ENCODE assay signal across 13 cellular contexts in the genomic region with DNA sequence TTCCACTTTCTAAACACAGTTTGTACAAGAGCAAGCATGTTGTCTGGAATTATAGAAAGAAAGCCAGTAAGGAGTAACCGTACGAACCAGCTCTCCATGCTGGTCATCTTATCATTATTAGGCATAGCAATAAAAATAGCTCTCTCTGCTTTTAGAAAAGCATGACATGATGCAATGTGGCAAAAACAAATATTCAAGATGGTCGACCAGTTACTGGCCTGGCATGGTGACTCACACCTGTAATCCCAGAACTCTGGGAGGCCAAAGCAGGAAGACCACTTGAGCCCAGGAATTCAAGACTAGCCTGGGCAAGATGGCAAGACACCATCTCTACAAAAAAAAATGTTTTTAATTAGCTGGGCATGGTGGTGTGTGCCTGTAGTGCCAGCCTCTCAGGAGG. TPM values are rescaled to one million over a fixed set of nuclear protein-coding genes. Genes with fewer than 3 reads are reported as not detected.
DNase-seq lines count a peak whose midpoint lies in the region; ATAC-seq, FAIRE-seq and TF ChIP-seq lines count a peak whose summit lies in the region.
"Had no signal": no experiment of that assay in that cellular context is flagged by ENCODE, and none has a peak within 500 bp of the region (broad histone marks: within the 10 kb centered on the region; RNA-seq: fewer than 3 reads in every experiment).

No MANE protein-coding gene starts in this region.

- H3K36me3 Mint-ChIP-seq in T-helper 17 cell (ENCODE audit: low read depth), result no peaks in the 10 kb centered on the region
- peaks cover 6% of the 10 kb centered on the region for H3K36me3 Mint-ChIP-seq in stimulated activated memory B cell treated with anti-CD40 and anti-IgM and Interleukin-4, amounts not matched to agents 10 μg/mL and 1 μg/mL and 100 μg/mL, for 72 hours
- H3K36me3 Mint-ChIP-seq in activated CD8-positive, alpha-beta memory T cell treated with anti-CD3 and anti-CD28 coated beads, Interleukin-2, amount 10 ng/mL, durations not matched to agents 7 days and 5 days, result no peaks in the 10 kb centered on the region

- FAIRE-seq in H54 (lab: Jason Lieb, UNC) (peak; percentile 78), small intestine (lab: Jason Lieb, UNC) (no peak)

- H3K4me3 ChIP-seq in small intestine (ENCODE audit: low read depth in 1 of 2, low read length in 2 of 2), result no peak overlapping the region
- H3K4me3 ChIP-seq: upper lobe of left lung had no signal

- H3K27ac Mint-ChIP-seq in T-helper 17 cell, result peak overlapping the region; percentile 67
- no peak overlapping the region for H3K27ac Mint-ChIP-seq in stimulated activated memory B cell treated with anti-CD40 and anti-IgM and Interleukin-4, amounts not matched to agents 10 μg/mL and 1 μg/mL and 100 μg/mL, for 72 hours
- no peak overlapping the region for H3K27ac Mint-ChIP-seq in activated CD8-positive, alpha-beta memory T cell treated with anti-CD3 and anti-CD28 coated beads, Interleukin-2, amount 10 ng/mL, durations not matched to agents 7 days and 5 days
- H3K27ac Mint-ChIP-seq: dendritic cell treated with granulocyte-macrophage colony-stimulating factor and Interleukin-4, amounts not matched to agents 40 ng/mL and 50 ng/mL, for 4 days had no signal

- 24 to 65% (median 55%) methylated on average over 3 of the region's 3 CpGs for WGBS in small intestine, 3 donors

- H3K27me3 Mint-ChIP-seq in T-helper 17 cell, result no peaks in the 10 kb centered on the region
- H3K27me3 Mint-ChIP-seq in stimulated activated memory B cell treated with anti-CD40 and anti-IgM and Interleukin-4, amounts not matched to agents 10 μg/mL and 1 μg/mL and 100 μg/mL, for 72 hours, result no peaks in the 10 kb centered on the region
- no peaks in the 10 kb centered on the region for H3K27me3 Mint-ChIP-seq in activated CD8-positive, alpha-beta memory T cell treated with anti-CD3 and anti-CD28 coated beads, Interleukin-2, amount 10 ng/mL, durations not matched to agents 7 days and 5 days
- H3K27me3 Mint-ChIP-seq: dendritic cell treated with granulocyte-macrophage colony-stimulating factor and Interleukin-4, amounts not matched to agents 40 ng/mL and 50 ng/mL, for 4 days had no signal

- no peaks in the 10 kb centered on the region for H3K36me3 ChIP-seq in small intestine (ENCODE audit: control insufficient read depth in 2 of 2, insufficient read depth in 2 of 2, low read length in 2 of 2)
- H3K36me3 ChIP-seq: upper lobe of left lung had no signal

- CTCF ChIA-PET in activated CD8-positive, alpha-beta memory T cell treated with anti-CD3 and anti-CD28 coated beads, Interleukin-2, amount 10 ng/mL, durations not matched to agents 7 days and 5 days (lab: Charles Lee), result interaction anchor here (1.0 kb wide), 1 partner anchor 181 kb away, joined by 3 read pairs; no protein-coding TSS in a partner anchor

- peaks cover 7 to 14% of the 10 kb centered on the region in 2 donors for H3K4me1 ChIP-seq in small intestine (ENCODE audit: control insufficient read depth in 2 of 2, insufficient read depth in 1 of 2, low read depth in 1 of 2, low read length in 1 of 2)

- H3K27ac ChIP-seq in small intestine (ENCODE audit: low read depth in 1 of 2, low read length in 1 of 2), result no peak overlapping the region
- H3K27ac ChIP-seq: upper lobe of left lung had no signal

- no peak for DNase-seq in H54 (ENCODE audit: insufficient read length, low spot score)
- no peak for DNase-seq in T-helper 17 cell
- DNase-seq in fibroblast of the conjunctiva (ENCODE audit: low read depth), result peak; percentile 57
- peak; percentile 28 for DNase-seq in small intestine
- no peak for DNase-seq in SW 1271 (lab: John Stamatoyannopoulos, UW)
- no peak for DNase-seq in activated CD8-positive, alpha-beta memory T cell treated with anti-CD3 and anti-CD28 coated beads, Interleukin-2, amount 10 ng/mL, durations not matched to agents 7 days and 5 days
- DNase-seq: activated T-cell treated with anti-CD3 and anti-CD28 coated beads, Interleukin-2, amount 50 U/mL, for 4 hours; GOT3; NCI-H748 treated with DMSO at 0.1 percent for 48 hours; nucleus accumbens; upper lobe of left lung had no signal

- no peak for ATAC-seq in T-helper 17 cell
- no peak for ATAC-seq in stimulated activated memory B cell treated with anti-CD40 and anti-IgM and Interleukin-4, amounts not matched to agents 10 μg/mL and 1 μg/mL and 100 μg/mL, for 72 hours
- no peak for ATAC-seq in activated CD8-positive, alpha-beta memory T cell treated with anti-CD3 and anti-CD28 coated beads, Interleukin-2, amount 10 ng/mL, durations not matched to agents 7 days and 5 days
- ATAC-seq: activated T-cell treated with anti-CD3 and anti-CD28 coated beads, Interleukin-2, amount 50 U/mL, for 4 hours had no signal

- no peaks in the 10 kb centered on the region for H3K27me3 ChIP-seq in small intestine (ENCODE audit: control insufficient read depth in 2 of 2, insufficient read depth in 2 of 2, low read length in 2 of 2)
- H3K27me3 ChIP-seq: upper lobe of left lung had no signal

- no peak for TF ChIP-seq POLR2A in H54 (IDR thresholded peaks at IDR 0.05; ENCODE audit: low read depth, low read length)

- H3K9me3 ChIP-seq in T-helper 17 cell (ENCODE audit: control insufficient read depth, low read length, poor library complexity, severe bottlenecking) (no peaks in the 10 kb centered on the region), small intestine (ENCODE audit: control insufficient read depth, low read depth) (no peaks in the 10 kb centered on the region)
- H3K9me3 ChIP-seq: upper lobe of left lung had no signal

- no peak overlapping the region for H3K4me3 Mint-ChIP-seq in T-helper 17 cell
- no peak overlapping the region for H3K4me3 Mint-ChIP-seq in stimulated activated memory B cell treated with anti-CD40 and anti-IgM and Interleukin-4, amounts not matched to agents 10 μg/mL and 1 μg/mL and 100 μg/mL, for 72 hours
- H3K4me3 Mint-ChIP-seq in activated CD8-positive, alpha-beta memory T cell treated with anti-CD3 and anti-CD28 coated beads, Interleukin-2, amount 10 ng/mL, durations not matched to agents 7 days and 5 days, result no peak overlapping the region
- H3K4me3 Mint-ChIP-seq: activated T-cell treated with anti-CD3 and anti-CD28 coated beads, Interleukin-2, amount 50 U/mL, for 4 hours; dendritic cell treated with granulocyte-macrophage colony-stimulating factor and Interleukin-4, amounts not matched to agents 40 ng/mL and 50 ng/mL, for 4 days had no signal

- H3K4me1 Mint-ChIP-seq in T-helper 17 cell, result peaks cover 40% of the 10 kb centered on the region
- peaks cover 67% of the 10 kb centered on the region for H3K4me1 Mint-ChIP-seq in stimulated activated memory B cell treated with anti-CD40 and anti-IgM and Interleukin-4, amounts not matched to agents 10 μg/mL and 1 μg/mL and 100 μg/mL, for 72 hours
- H3K4me1 Mint-ChIP-seq in activated CD8-positive, alpha-beta memory T cell treated with anti-CD3 and anti-CD28 coated beads, Interleukin-2, amount 10 ng/mL, durations not matched to agents 7 days and 5 days, result peaks cover 27% of the 10 kb centered on the region

- no peaks in the 10 kb centered on the region for H3K9me3 Mint-ChIP-seq in stimulated activated memory B cell treated with anti-CD40 and anti-IgM and Interleukin-4, amounts not matched to agents 10 μg/mL and 1 μg/mL and 100 μg/mL, for 72 hours
- no peaks in the 10 kb centered on the region for H3K9me3 Mint-ChIP-seq in activated CD8-positive, alpha-beta memory T cell treated with anti-CD3 and anti-CD28 coated beads, Interleukin-2, amount 10 ng/mL, durations not matched to agents 7 days and 5 days (ENCODE audit: low read depth)
- H3K9me3 Mint-ChIP-seq: activated T-cell treated with anti-CD3 and anti-CD28 coated beads, Interleukin-2, amount 50 U/mL, for 4 hours; dendritic cell treated with granulocyte-macrophage colony-stimulating factor and Interleukin-4, amounts not matched to agents 40 ng/mL and 50 ng/mL, for 4 days had no signal

RNA-seq across cellular contexts. Expression of gene MAP4, which starts 2.6 kb away (rescaled TPM):
- total RNA-seq in T-helper 17 cell, result 10 to 100 TPM; 80.6 to 89.7 TPM
- 10 to 100 TPM; 30.0 to 74.2 (median 37.1) TPM for polyA plus RNA-seq in small intestine
- total RNA-seq in activated CD8-positive, alpha-beta memory T cell treated with anti-CD3 and anti-CD28 coated beads, Interleukin-2, amount 10 ng/mL, durations not matched to agents 7 days and 5 days, result 100 to 1,000 TPM; 126 to 131 TPM

Comparison
In these comparisons a context has a peak if more than half of its experiments do, and no peak if none do; other contexts are left out.
1. DNase-seq: peak in fibroblast of the conjunctiva (single experiment) and small intestine (single experiment); none in H54 (single experiment), T-helper 17 cell (0 of 3), SW 1271 (0 of 2) and activated CD8-positive, alpha-beta memory T cell treated with anti-CD3 and anti-CD28 coated beads, Interleukin-2, amount 10 ng/mL, durations not matched to agents 7 days and 5 days (single experiment).